Comparison of ENCODE assay signal across 15 cellular contexts in the genomic region with DNA sequence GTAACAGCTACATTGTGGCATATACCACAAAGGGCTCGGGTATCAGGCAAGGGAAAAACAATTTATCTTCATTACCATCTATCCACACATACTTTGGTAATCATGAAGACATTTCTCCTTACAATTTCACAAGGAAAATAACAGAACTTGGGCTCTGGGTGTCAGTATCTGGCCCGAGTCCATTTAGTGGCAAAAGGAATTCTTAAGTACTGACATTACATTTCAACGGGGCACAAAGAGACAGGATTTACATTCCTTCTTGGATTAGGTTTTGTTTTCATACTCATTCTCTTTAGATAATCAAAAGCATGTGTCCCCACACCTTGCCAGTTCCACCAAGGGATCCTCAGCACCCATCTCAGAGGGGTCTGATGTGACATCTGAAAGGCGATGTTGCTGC.
DNase-seq lines count a peak whose midpoint lies in the region; ATAC-seq and TF ChIP-seq lines count a peak whose summit lies in the region.
"Had no signal": no experiment of that assay in that cellular context is flagged by ENCODE, and none has a peak within 500 bp of the region (broad histone marks: within the 10 kb centered on the region; RNA-seq: fewer than 3 reads in every experiment).

No MANE protein-coding gene starts in this region.

- no peaks in the 10 kb centered on the region for H3K27me3 ChIP-seq in IMR-90 (ENCODE audit: control insufficient read depth, insufficient read depth, low read length)
- H3K27me3 ChIP-seq: BLaER1 had no signal

- H3K36me3 Mint-ChIP-seq in activated T-helper 17 cell treated with anti-CD3 and anti-CD28 coated beads, Interleukin-2, amount 50 U/mL, for 72 hours (ENCODE audit: low read depth) = no peaks in the 10 kb centered on the region
- H3K36me3 Mint-ChIP-seq in stimulated activated effector memory CD8-positive, alpha-beta T cell treated with anti-CD3 and anti-CD28 coated beads, Interleukin-12 subunit alpha, Interleukin-12 subunit beta, amount 100 ng/mL, for 72 hours = no peaks in the 10 kb centered on the region
- H3K36me3 Mint-ChIP-seq: activated naive CD8-positive, alpha-beta T cell treated with anti-CD3 and anti-CD28 coated beads for 36 hours had no signal

- H4K20me1 ChIP-seq in IMR-90 (ENCODE audit: insufficient read depth, low read length) = no peaks in the 10 kb centered on the region
- H4K20me1 ChIP-seq: BLaER1 had no signal

- no peak overlapping the region for H2AFZ ChIP-seq in IMR-90 (replicated peaks; ENCODE audit: low read length, poor library complexity)

- POLR2A ChIA-PET in IMR-90 (lab: Charles Lee; ENCODE audit: unreplicated experiment) = no interaction called here

- peak overlapping the region; percentile 31; the same call in 1 of the 3 replicates for H2BK15ac ChIP-seq in IMR-90 (ENCODE audit: low read depth, low read length)

- DNase-seq in AG09309 (ENCODE audit: low read depth) (peak; percentile 83), IMR-90 (peak; percentile 57), cardiac fibroblast (ENCODE audit: low read depth in 2 of 2) (peak; percentile 74 to 79), myocyte (ENCODE audit: low read depth) (peak; percentile 69)
- no peak for DNase-seq in stimulated activated effector memory CD8-positive, alpha-beta T cell treated with anti-CD3 and anti-CD28 coated beads, Interleukin-12 subunit alpha, Interleukin-12 subunit beta, amount 100 ng/mL, for 72 hours (ENCODE audit: low spot score in 2 of 2)
- DNase-seq: activated CD4-positive, CD25-positive, alpha-beta regulatory T cell; activated naive CD8-positive, alpha-beta T cell treated with anti-CD3 and anti-CD28 coated beads for 36 hours; foreskin melanocyte; midbrain; MM.1S; stimulated activated CD4-positive, alpha-beta T cell treated with anti-CD3 and anti-CD28 coated beads, Interleukin-2, amount 100 ng/mL, for 24 hours had no signal

- intact Hi-C loops in IMR-90 (cut with micrococcal nuclease) = loop anchor here (5.0 kb wide), 1 partner anchor 298 kb away; a partner anchor contains a TSS

- BruUV-seq in IMR-90 (replicated peaks; lab: Mats Ljungman, UMichigan) = no TSS peak

- H4K8ac ChIP-seq in IMR-90 (ENCODE audit: low read depth in 2 of 2, low read length in 2 of 2) = peak overlapping the region in 1 of 2 experiments; percentile 72; a peak in 1 of 4 replicates

- H3K4me1 Mint-ChIP-seq in activated T-helper 17 cell treated with anti-CD3 and anti-CD28 coated beads, Interleukin-2, amount 50 U/mL, for 72 hours = no peaks in the 10 kb centered on the region
- H3K4me1 Mint-ChIP-seq in stimulated activated effector memory CD8-positive, alpha-beta T cell treated with anti-CD3 and anti-CD28 coated beads, Interleukin-12 subunit alpha, Interleukin-12 subunit beta, amount 100 ng/mL, for 72 hours = no peaks in the 10 kb centered on the region
- H3K4me1 Mint-ChIP-seq: activated naive CD8-positive, alpha-beta T cell treated with anti-CD3 and anti-CD28 coated beads for 36 hours had no signal

- peak overlapping the region; percentile 62 for H3K27ac ChIP-seq in IMR-90 (ENCODE audit: insufficient read depth, low read length)
- H3K27ac ChIP-seq: BLaER1 had no signal

- TF ChIP-seq CTCF in AG09309 (IDR thresholded peaks at IDR 0.05; ENCODE audit: control insufficient read depth, insufficient read depth, low read depth, low read length, missing control alignments) = no peak
- TF ChIP-seq CTCF in IMR-90 (conservative IDR thresholded peaks at IDR 0.05; ENCODE audit: low read depth, low read length) = no peak
- no peak for TF ChIP-seq CTCF in cardiac fibroblast (IDR thresholded peaks at IDR 0.05; ENCODE audit: low read depth, low read length)

- no peak for TF ChIP-seq POLR2A in IMR-90 (IDR thresholded peaks at IDR 0.05; ENCODE audit: low read depth, low read length)

- peak overlapping the region; percentile 82 for H3K4me2 ChIP-seq in IMR-90 (ENCODE audit: low read depth, low read length)
- H3K4me2 ChIP-seq: BLaER1 had no signal

- peak overlapping the region; percentile 77 for H2BK120ac ChIP-seq in IMR-90 (ENCODE audit: low read depth, low read length)

- peak overlapping the region; percentile 68; the same call in 1 of the 2 replicates for H3K14ac ChIP-seq in IMR-90 (replicated peaks; ENCODE audit: low read depth, low read length)

- H3K27me3 Mint-ChIP-seq in activated T-helper 17 cell treated with anti-CD3 and anti-CD28 coated beads, Interleukin-2, amount 50 U/mL, for 72 hours = peaks cover 15% of the 10 kb centered on the region
- H3K27me3 Mint-ChIP-seq: activated naive CD8-positive, alpha-beta T cell treated with anti-CD3 and anti-CD28 coated beads for 36 hours had no signal

- H3K36me3 ChIP-seq in IMR-90 (ENCODE audit: control insufficient read depth, insufficient read depth, low read length) = no peaks in the 10 kb centered on the region
- H3K36me3 ChIP-seq: BLaER1 had no signal

- dilution Hi-C loops in IMR-90 (cut with HindIII; ENCODE audit: low sequenced_read_pairs, unreplicated experiment) = no loop called here

- H3K4me1 ChIP-seq in IMR-90 (ENCODE audit: control insufficient read depth, insufficient read depth, low read length) = peaks cover 40% of the 10 kb centered on the region
- H3K4me1 ChIP-seq: BLaER1 had no signal

- H2AK5ac ChIP-seq in IMR-90 (ENCODE audit: low read depth, low read length) = peak overlapping the region; percentile 79

- in situ Hi-C loops in IMR-90 (cut with MboI; ENCODE audit: low sequenced_read_pairs) = no loop called here

- H3K27ac Mint-ChIP-seq in activated T-helper 17 cell treated with anti-CD3 and anti-CD28 coated beads, Interleukin-2, amount 50 U/mL, for 72 hours = no peak overlapping the region
- no peak overlapping the region for H3K27ac Mint-ChIP-seq in stimulated activated effector memory CD8-positive, alpha-beta T cell treated with anti-CD3 and anti-CD28 coated beads, Interleukin-12 subunit alpha, Interleukin-12 subunit beta, amount 100 ng/mL, for 72 hours
- H3K27ac Mint-ChIP-seq: activated naive CD8-positive, alpha-beta T cell treated with anti-CD3 and anti-CD28 coated beads for 36 hours had no signal

- no peak overlapping the region for H3K4me3 ChIP-seq in AG09309 (ENCODE audit: control insufficient read depth, low read depth, low read length)
- H3K4me3 ChIP-seq in IMR-90 (ENCODE audit: insufficient read depth, low read depth, low read length) = no peak overlapping the region
- H3K4me3 ChIP-seq in cardiac fibroblast (replicated peaks in 1 of 2; ENCODE audit: low read depth in 2 of 2, low read length in 2 of 2) = no peak overlapping the region
- H3K4me3 ChIP-seq: BLaER1 had no signal

- peak overlapping the region; percentile 57; the same call in 1 of the 2 replicates for H3K23ac ChIP-seq in IMR-90 (ENCODE audit: low read depth, low read length)

- peak overlapping the region; percentile 41; the same call in 1 of the 2 replicates for H3K4ac ChIP-seq in IMR-90 (ENCODE audit: low read depth, low read length)

- peak overlapping the region; percentile 88 for H2BK20ac ChIP-seq in IMR-90 (ENCODE audit: low read depth, low read length)

- H2AK9ac ChIP-seq in IMR-90 (replicated peaks; ENCODE audit: low read depth, low read length, poor library complexity) = peak overlapping the region; percentile 18

- no peak for TF ChIP-seq RAD21 in IMR-90 (IDR thresholded peaks at IDR 0.05; ENCODE audit: low read length)

- H4K91ac ChIP-seq in IMR-90 (ENCODE audit: insufficient read depth, low read depth, low read length) = peak overlapping the region; percentile 34; the same call in 1 of the 2 replicates

- peaks cover 25% of the 10 kb centered on the region for H3K9me1 ChIP-seq in IMR-90 (ENCODE audit: insufficient read depth, low read length)

- no peaks in the 10 kb centered on the region for H3K79me1 ChIP-seq in IMR-90 (ENCODE audit: low read depth in 1 of 2, low read length in 2 of 2)

- no peaks in the 10 kb centered on the region for H3K9me3 Mint-ChIP-seq in activated T-helper 17 cell treated with anti-CD3 and anti-CD28 coated beads, Interleukin-2, amount 50 U/mL, for 72 hours
- no peaks in the 10 kb centered on the region for H3K9me3 Mint-ChIP-seq in stimulated activated effector memory CD8-positive, alpha-beta T cell treated with anti-CD3 and anti-CD28 coated beads, Interleukin-12 subunit alpha, Interleukin-12 subunit beta, amount 100 ng/mL, for 72 hours
- H3K9me3 Mint-ChIP-seq: activated naive CD8-positive, alpha-beta T cell treated with anti-CD3 and anti-CD28 coated beads for 36 hours had no signal

- no peaks in the 10 kb centered on the region for H3K9me3 ChIP-seq in IMR-90 (ENCODE audit: control insufficient read depth, insufficient read depth, low read length)
- H3K9me3 ChIP-seq: BLaER1 had no signal

- no peak overlapping the region for H3K9ac ChIP-seq in IMR-90 (ENCODE audit: low read depth, low read length)
- H3K9ac ChIP-seq: BLaER1 had no signal

- peak overlapping the region; percentile 63; the same call in 1 of the 2 replicates for H3K56ac ChIP-seq in IMR-90 (ENCODE audit: extremely low read depth, insufficient read depth, low read length)

- CTCF ChIA-PET in IMR-90 (lab: Yijun Ruan, JAX) = interaction anchor here (0.6 to 1.2 kb wide), 3 partner anchors 14 to 449 kb away, joined by 3 to 4 read pairs (median 3); no protein-coding TSS in a partner anchor

- H4K5ac ChIP-seq in IMR-90 (ENCODE audit: low read depth, low read length) = peak overlapping the region; percentile 93

- peak overlapping the region; percentile 85 for H3K18ac ChIP-seq in IMR-90 (ENCODE audit: low read depth, low read length)

- WGBS in IMR-90 (ENCODE audit: extremely low coverage in 2 of 2, insufficient read length in 1 of 2), 2 experiments = 0% methylated on average over 1 of the region's 4 CpGs; no CpG with 5 or more reads in 1 of the 2 experiments

- H3K4me3 Mint-ChIP-seq in activated T-helper 17 cell treated with anti-CD3 and anti-CD28 coated beads, Interleukin-2, amount 50 U/mL, for 72 hours = no peak overlapping the region
- no peak overlapping the region for H3K4me3 Mint-ChIP-seq in stimulated activated effector memory CD8-positive, alpha-beta T cell treated with anti-CD3 and anti-CD28 coated beads, Interleukin-12 subunit alpha, Interleukin-12 subunit beta, amount 100 ng/mL, for 72 hours
- H3K4me3 Mint-ChIP-seq: activated naive CD8-positive, alpha-beta T cell treated with anti-CD3 and anti-CD28 coated beads for 36 hours had no signal

- no peak for ATAC-seq in IMR-90 (ENCODE audit: low read depth)
- no peak for ATAC-seq in activated T-helper 17 cell treated with anti-CD3 and anti-CD28 coated beads, Interleukin-2, amount 50 U/mL, for 72 hours (replicated peaks)
- no peak for ATAC-seq in HG03045 (IDR thresholded peaks at IDR 0.05; ENCODE audit: unreplicated experiment)
- ATAC-seq in GM21390 (IDR thresholded peaks at IDR 0.05; ENCODE audit: unreplicated experiment) = no peak
- ATAC-seq in stimulated activated effector memory CD8-positive, alpha-beta T cell treated with anti-CD3 and anti-CD28 coated beads, Interleukin-12 subunit alpha, Interleukin-12 subunit beta, amount 100 ng/mL, for 72 hours = no peak

- peak overlapping the region; percentile 80 for H2BK5ac ChIP-seq in IMR-90 (ENCODE audit: low read depth, low read length, poor library complexity, severe bottlenecking)

TF ChIP-seq in IMR-90, 13 proteins besides CTCF, POLR2A, EP300 and RAD21 (continues in another document):
- TF ChIP-seq CHD1 (IDR thresholded peaks at IDR 0.05; ENCODE audit: low read depth, low read length) (no peak), MAZ (IDR thresholded peaks at IDR 0.05; ENCODE audit: borderline replicate concordance, low read depth, low read length) (no peak), MXI1 (IDR thresholded peaks at IDR 0.05; ENCODE audit: borderline replicate concordance, low read depth, low read length) (no peak), NFE2L2 (IDR thresholded peaks at IDR 0.05; ENCODE audit: low read depth, low read length) (no peak)

Comparison
In these comparisons a context has a peak if more than half of its experiments do, and no peak if none do; other contexts are left out.
1. DNase-seq: peak in AG09309 (single experiment), IMR-90 (single experiment), cardiac fibroblast (2 of 2) and myocyte (single experiment); none in stimulated activated effector memory CD8-positive, alpha-beta T cell treated with anti-CD3 and anti-CD28 coated beads, Interleukin-12 subunit alpha, Interleukin-12 subunit beta, amount 100 ng/mL, for 72 hours (0 of 2).